ENCODE assay signal across 11 cellular contexts in genomic region chr19:6531956-6532243, GRCh38. TPM values are rescaled to one million over a fixed set of nuclear protein-coding genes. Genes with fewer than 3 reads are reported as not detected.
DNase-seq lines count a peak whose midpoint lies in the region; ATAC-seq and TF ChIP-seq lines count a peak whose summit lies in the region.
"Had no signal": no experiment of that assay in that cellular context is flagged by ENCODE, and none has a peak within 500 bp of the region (broad histone marks: within the 10 kb centered on the region; RNA-seq: fewer than 3 reads in every experiment).

No MANE protein-coding gene starts in this region.

- H3K79me2 ChIP-seq in PC-3 (ENCODE audit: low read length), result 0 out of 2 replicates have a peak, but pooled peaks cover 4% of the 10 kb centered on the region

- peaks cover 24% of the 10 kb centered on the region for H3K4me1 ChIP-seq in PC-3 (ENCODE audit: insufficient read depth, low read length)

- POLR2A ChIA-PET in PC-3 (lab: Charles Lee; ENCODE audit: unreplicated experiment), result no interaction called here

- no peaks in the 10 kb centered on the region for H3K9me2 ChIP-seq in PC-3 (replicated peaks; ENCODE audit: low read length)

- no peak overlapping the region for H3K9ac ChIP-seq in PC-3 (ENCODE audit: low read length)

- H3K36me3 ChIP-seq in PC-3 (ENCODE audit: low read depth, low read length), result peaks cover 4% of the 10 kb centered on the region; the same call in 1 of the 2 replicates

- DNase-seq in SIG-M5 treated with dmso at 0.1 percent for 504 hours (lab: John Stamatoyannopoulos, UW; ENCODE audit: unreplicated experiment), result peak; percentile 22
- DNase-seq in SIG-M5 (lab: John Stamatoyannopoulos, UW), result no peak
- no peak for DNase-seq in PC-3
- DNase-seq in epithelial cell of proximal tubule (ENCODE audit: low read depth), result no peak
- DNase-seq in skeletal muscle cell (ENCODE audit: low read depth), result no peak
- no peak for DNase-seq in NCI-H226
- DNase-seq: NCI-H1694 had no signal

- no peaks in the 10 kb centered on the region for H3F3A ChIP-seq in PC-3 (ENCODE audit: low read length, unreplicated experiment)

- H2AFZ ChIP-seq in PC-3 (ENCODE audit: low read length), result no peak overlapping the region

- no peaks in the 10 kb centered on the region for H4K20me1 ChIP-seq in PC-3 (ENCODE audit: low read length)

- CTCF ChIA-PET in PC-3 (lab: Charles Lee), result no interaction called here

- ATAC-seq in PC-3 (no peak), GM18517 (IDR thresholded peaks at IDR 0.05; ENCODE audit: unreplicated experiment) (no peak), HG03175 (IDR thresholded peaks at IDR 0.05; ENCODE audit: unreplicated experiment) (no peak)

- intact Hi-C loops in PC-3 (cut with micrococcal nuclease), result no loop called here

- no TSS peak for BruUV-seq in PC-3 (replicated peaks; lab: Mats Ljungman, UMichigan)

- H3K4me3 ChIP-seq in PC-3 (ENCODE audit: low read length) (peak overlapping the region; percentile 81), epithelial cell of proximal tubule (ENCODE audit: low read depth, low read length) (peak overlapping the region; percentile 96), skeletal muscle cell (ENCODE audit: low read depth, low read length) (peak overlapping the region; percentile 7)

- TF ChIP-seq CTCF in PC-3 (conservative IDR thresholded peaks at IDR 0.05; ENCODE audit: low read depth, low read length) (no peak), epithelial cell of proximal tubule (conservative IDR thresholded peaks at IDR 0.05; ENCODE audit: low read depth, low read length) (no peak)

- H3K4me2 ChIP-seq in PC-3 (ENCODE audit: low read length), result peak overlapping the region; percentile 92

- no peak overlapping the region for H3K27ac ChIP-seq in PC-3 (ENCODE audit: low read length)

- no peaks in the 10 kb centered on the region for H3K27me3 ChIP-seq in PC-3 (ENCODE audit: low read length)

- H3K9me3 ChIP-seq in PC-3 (ENCODE audit: low read length), result no peaks in the 10 kb centered on the region

RNA-seq across cellular contexts. Expression of gene TNFSF9, which starts 1.1 kb away (rescaled TPM):
- total RNA-seq in PC-3 (2014; rRNA removed) (9.6 and 12.5 TPM in 2 replicates), epithelial cell of proximal tubule (12.5 and 18.1 TPM in 2 replicates)
- total RNA-seq: A172 had no signal

RNA-seq across cellular contexts. Expression of gene TUBB4A, which starts 29.8 kb away (rescaled TPM):
- total RNA-seq in PC-3 (2014; rRNA removed), result 4.6 and 6.0 TPM in 2 replicates
- 0.72 and 3.1 TPM in 2 replicates for total RNA-seq in epithelial cell of proximal tubule
- total RNA-seq: dermis microvascular lymphatic vessel endothelial cell had no signal

RNA-seq across cellular contexts. Expression of gene DENND1C, which starts 50.3 kb away (rescaled TPM):
- total RNA-seq in PC-3 (2014; rRNA removed) (not detected in 2 replicates), epithelial cell of proximal tubule (0.94 and 4.4 TPM in 2 replicates)
- total RNA-seq: A172, dermis microvascular lymphatic vessel endothelial cell had no signal

RNA-seq across cellular contexts. Expression of gene CD70, which starts 59.0 kb away (rescaled TPM):
- total RNA-seq in PC-3 (2014; rRNA removed) (2.3 and 2.6 TPM in 2 replicates), epithelial cell of proximal tubule (6.8 and 9.7 TPM in 2 replicates)
- total RNA-seq: dermis microvascular lymphatic vessel endothelial cell had no signal

Comparison
In these comparisons a context has a peak if more than half of its experiments do, and no peak if none do; other contexts are left out.
1. H3K4me3 ChIP-seq: peak in every context shown above with its lines; median percentile 96 in epithelial cell of proximal tubule; 81 in PC-3; 7 in skeletal muscle cell.